8 cellular contexts compared by ENCODE assay signal in genomic region chr20:25249198-25249931, GRCh38. TPM values are rescaled to one million over a fixed set of nuclear protein-coding genes. Genes with fewer than 3 reads are reported as not detected.
A peak's percentile ranks its signal among the peaks of the same experiment; 100 is the strongest.
DNase-seq lines count a peak whose midpoint lies in the region; ATAC-seq and TF ChIP-seq lines count a peak whose summit lies in the region.

No MANE protein-coding gene starts in this region.

- peak overlapping the region; percentile 86; the same call in 1 of the 2 replicates for H3K9ac ChIP-seq in iPS-20b (ENCODE audit: low read depth, low read length)

- peaks cover 55% of the 10 kb centered on the region for H3K4me1 Mint-ChIP-seq in activated naive CD4-positive, alpha-beta T cell treated with anti-CD3 and anti-CD28 coated beads, Interleukin-2, amount 50 U/mL, for 24 hours
- peaks cover 58% of the 10 kb centered on the region for H3K4me1 Mint-ChIP-seq in activated naive CD8-positive, alpha-beta T cell treated with anti-CD3 and anti-CD28 coated beads for 36 hours

- H3K9me3 Mint-ChIP-seq in activated naive CD4-positive, alpha-beta T cell treated with anti-CD3 and anti-CD28 coated beads, Interleukin-2, amount 50 U/mL, for 24 hours, result no peaks in the 10 kb centered on the region
- no peaks in the 10 kb centered on the region for H3K9me3 Mint-ChIP-seq in activated naive CD8-positive, alpha-beta T cell treated with anti-CD3 and anti-CD28 coated beads for 36 hours

- H3K36me3 Mint-ChIP-seq in activated naive CD4-positive, alpha-beta T cell treated with anti-CD3 and anti-CD28 coated beads, Interleukin-2, amount 50 U/mL, for 24 hours, result peaks cover 3% of the 10 kb centered on the region
- peaks cover 6% of the 10 kb centered on the region for H3K36me3 Mint-ChIP-seq in activated naive CD8-positive, alpha-beta T cell treated with anti-CD3 and anti-CD28 coated beads for 36 hours

- H3K36me3 ChIP-seq in iPS-20b (ENCODE audit: insufficient read depth, low read depth, low read length) (peaks cover 8% of the 10 kb centered on the region; the same call in 1 of the 2 replicates), thoracic aorta (no peaks in the 10 kb centered on the region)

- H3K4me3 ChIP-seq in iPS-20b (ENCODE audit: low read length) (peak overlapping the region; percentile 95), thoracic aorta (peak overlapping the region; percentile 76)

- DNase-seq in activated naive CD4-positive, alpha-beta T cell treated with anti-CD3 and anti-CD28 coated beads, Interleukin-2, amount 50 U/mL, for 16 hours, result no peak
- no peak for DNase-seq in activated naive CD8-positive, alpha-beta T cell treated with anti-CD3 and anti-CD28 coated beads for 36 hours
- no peak for DNase-seq in thoracic aorta (ENCODE audit: low spot score)
- DNase-seq in COLO668 (lab: John Stamatoyannopoulos, UW; ENCODE audit: unreplicated experiment), result no peak
- no peak for DNase-seq in stimulated activated CD4-positive, alpha-beta T cell treated with anti-CD3 and anti-CD28 coated beads, Interleukin-4, amount 100 ng/mL, for 4 hours

- no peak overlapping the region for H3K27ac ChIP-seq in iPS-20b (ENCODE audit: low read length)
- H3K27ac ChIP-seq in thoracic aorta, result peak overlapping the region; percentile 94 to 95

- TF ChIP-seq CTCF in thoracic aorta (IDR thresholded peaks at IDR 0.05), result no peak

- peak overlapping the region; percentile 96 for H3K4me3 Mint-ChIP-seq in activated naive CD4-positive, alpha-beta T cell treated with anti-CD3 and anti-CD28 coated beads, Interleukin-2, amount 50 U/mL, for 24 hours
- peak overlapping the region; percentile 94 for H3K4me3 Mint-ChIP-seq in activated naive CD8-positive, alpha-beta T cell treated with anti-CD3 and anti-CD28 coated beads for 36 hours

- peaks cover 5% of the 10 kb centered on the region; the same call in 1 of the 2 replicates for H3K4me1 ChIP-seq in iPS-20b (ENCODE audit: insufficient read depth, low read length)
- H3K4me1 ChIP-seq in thoracic aorta (ENCODE audit: control insufficient read depth in 1 of 2, low read depth in 2 of 2), result peaks cover 18 to 53% of the 10 kb centered on the region in 2 donors

- H3K27me3 ChIP-seq in iPS-20b (ENCODE audit: insufficient read depth, low read length) (peaks cover 17% of the 10 kb centered on the region), thoracic aorta (replicated peaks; ENCODE audit: insufficient read depth) (no peaks in the 10 kb centered on the region)

- H3K9me3 ChIP-seq in iPS-20b (ENCODE audit: insufficient read depth, low read depth, low read length), result no peaks in the 10 kb centered on the region
- no peaks in the 10 kb centered on the region for H3K9me3 ChIP-seq in thoracic aorta

- no peaks in the 10 kb centered on the region for H3K27me3 Mint-ChIP-seq in activated naive CD4-positive, alpha-beta T cell treated with anti-CD3 and anti-CD28 coated beads, Interleukin-2, amount 50 U/mL, for 24 hours
- H3K27me3 Mint-ChIP-seq in activated naive CD8-positive, alpha-beta T cell treated with anti-CD3 and anti-CD28 coated beads for 36 hours, result peaks cover 7% of the 10 kb centered on the region

- H3K27ac Mint-ChIP-seq in activated naive CD4-positive, alpha-beta T cell treated with anti-CD3 and anti-CD28 coated beads, Interleukin-2, amount 50 U/mL, for 24 hours, result peak overlapping the region; percentile 94
- peak overlapping the region; percentile 76 for H3K27ac Mint-ChIP-seq in activated naive CD8-positive, alpha-beta T cell treated with anti-CD3 and anti-CD28 coated beads for 36 hours

- ATAC-seq in thoracic aorta (ENCODE audit: insufficient number of reproducible peaks, low FRiP score, low read depth), result no peak
- no peak for ATAC-seq in GM18907 (IDR thresholded peaks at IDR 0.05; ENCODE audit: unreplicated experiment)

RNA-seq across cellular contexts. Expression of gene PYGB, which starts 1.5 kb away (rescaled TPM):
- total RNA-seq in activated naive CD8-positive, alpha-beta T cell treated with anti-CD3 and anti-CD28 coated beads for 36 hours, result 10 to 100 TPM; 30.3 to 31.0 TPM
- 100 to 1,000 TPM; 124 to 256 TPM for total RNA-seq in thoracic aorta

RNA-seq across cellular contexts. Expression of gene ENTPD6, which starts 53.9 kb away (rescaled TPM):
- total RNA-seq in activated naive CD8-positive, alpha-beta T cell treated with anti-CD3 and anti-CD28 coated beads for 36 hours, result 10 to 100 TPM; 35.2 to 40.2 TPM
- total RNA-seq in thoracic aorta, result 100 to 1,000 TPM in 1 of 2 donors, 10 to 100 TPM in 1; 82.0 to 107 TPM
